Comparison of ENCODE assay signal across 17 cellular contexts in genomic region chr1:184465489-184466146, GRCh38.
DNase-seq lines count a peak whose midpoint lies in the region; ATAC-seq, FAIRE-seq and TF ChIP-seq lines count a peak whose summit lies in the region.
"Had no signal": no experiment of that assay in that cellular context is flagged by ENCODE, and none has a peak within 500 bp of the region (broad histone marks: within the 10 kb centered on the region; RNA-seq: fewer than 3 reads in every experiment).

No MANE protein-coding gene starts in this region.

- H3K4me1 ChIP-seq in Loucy (ENCODE audit: insufficient read depth, low read length, poor library complexity, severe bottlenecking) (no peaks in the 10 kb centered on the region), smooth muscle cell (ENCODE audit: low read depth) (no peaks in the 10 kb centered on the region)

- H3K9me3 ChIP-seq in Loucy (ENCODE audit: insufficient read depth, low read depth, low read length) (no peaks in the 10 kb centered on the region), smooth muscle cell (replicated peaks; ENCODE audit: low read depth) (no peaks in the 10 kb centered on the region)
- H3K9me3 ChIP-seq: vagina had no signal

- H3K36me3 ChIP-seq in Loucy (ENCODE audit: insufficient read depth, low read length) = no peaks in the 10 kb centered on the region
- H3K36me3 ChIP-seq in smooth muscle cell (ENCODE audit: low read depth) = no peaks in the 10 kb centered on the region
- H3K36me3 ChIP-seq: vagina had no signal

- ATAC-seq in effector memory CD8-positive, alpha-beta T cell (replicated peaks) = peak; percentile 62
- no peak for ATAC-seq in HG03432 (IDR thresholded peaks at IDR 0.05; ENCODE audit: unreplicated experiment)
- ATAC-seq: activated CD8-positive, alpha-beta memory T cell treated with anti-CD3 and anti-CD28 coated beads, Interleukin-2, amount 10 ng/mL, durations not matched to agents 7 days and 5 days had no signal

- peaks cover 2 to 44% of the 10 kb centered on the region in 2 donors for H3K4me1 Mint-ChIP-seq in effector memory CD8-positive, alpha-beta T cell (ENCODE audit: low read depth in 2 of 2)
- H3K4me1 Mint-ChIP-seq in immature natural killer cell = peaks cover 54 to 87% of the 10 kb centered on the region in 2 donors
- H3K4me1 Mint-ChIP-seq: activated CD8-positive, alpha-beta memory T cell treated with anti-CD3 and anti-CD28 coated beads, Interleukin-2, amount 10 ng/mL, durations not matched to agents 7 days and 5 days; memory B cell had no signal

- no peak overlapping the region for H3K27ac ChIP-seq in smooth muscle cell (ENCODE audit: low read depth)
- H3K27ac ChIP-seq: vagina had no signal

- H3K4me3 ChIP-seq in Loucy (ENCODE audit: low read length, poor library complexity, severe bottlenecking) (no peak overlapping the region), smooth muscle cell (no peak overlapping the region)
- H3K4me3 ChIP-seq: vagina had no signal

- TF ChIP-seq POLR2A in GM12892 (IDR thresholded peaks at IDR 0.05; ENCODE audit: low read depth, low read length) = no peak

- H3K9me2 ChIP-seq in Loucy (replicated peaks; ENCODE audit: low read depth, low read length) = no peaks in the 10 kb centered on the region

- H3K9ac ChIP-seq in Loucy (ENCODE audit: low read depth, low read length, poor library complexity, severe bottlenecking) (no peak overlapping the region), smooth muscle cell (ENCODE audit: low read depth) (no peak overlapping the region)

- H3K36me3 Mint-ChIP-seq in effector memory CD8-positive, alpha-beta T cell (ENCODE audit: insufficient read depth) = no peaks in the 10 kb centered on the region
- peaks cover 0 to 4% (median 0%) of the 10 kb centered on the region in 3 donors for H3K36me3 Mint-ChIP-seq in immature natural killer cell
- H3K36me3 Mint-ChIP-seq: activated CD8-positive, alpha-beta memory T cell treated with anti-CD3 and anti-CD28 coated beads, Interleukin-2, amount 10 ng/mL, durations not matched to agents 7 days and 5 days; memory B cell had no signal

- FAIRE-seq in GM12892 (lab: Jason Lieb, UNC) = no peak

- peak in 2 of 3 experiments; percentile 6 to 26 for DNase-seq in effector memory CD8-positive, alpha-beta T cell
- DNase-seq in immature natural killer cell = peak; percentile 50 to 65 (median 60)
- no peak for DNase-seq in smooth muscle cell (lab: John Stamatoyannopoulos, UW; ENCODE audit: unreplicated experiment)
- no peak for DNase-seq in GM12892 (ENCODE audit: insufficient read length)
- no peak for DNase-seq in NK-92 (lab: John Stamatoyannopoulos, UW; ENCODE audit: unreplicated experiment)
- DNase-seq: activated CD4-positive, CD25-positive, alpha-beta regulatory T cell; activated CD8-positive, alpha-beta memory T cell treated with anti-CD3 and anti-CD28 coated beads, Interleukin-2, amount 10 ng/mL, durations not matched to agents 7 days and 5 days; activated naive CD4-positive, alpha-beta T cell; Kasumi-1; NCI-H187 treated with DMSO at 0.1 percent for 48 hours; NCI-H526 treated with DMSO at 0.1 percent for 48 hours; nucleus accumbens had no signal

- TF ChIP-seq CTCF in Loucy (conservative IDR thresholded peaks at IDR 0.05; ENCODE audit: low read length) (peak; percentile 22), smooth muscle cell (IDR thresholded peaks at IDR 0.05; ENCODE audit: borderline replicate concordance, insufficient read depth, poor library complexity, severe bottlenecking) (peak; percentile 44)

- H3K4me2 ChIP-seq in Loucy (ENCODE audit: low read depth, low read length, poor library complexity, severe bottlenecking) (no peak overlapping the region), smooth muscle cell (no peak overlapping the region)

- no peak overlapping the region for H3K4me3 Mint-ChIP-seq in effector memory CD8-positive, alpha-beta T cell
- no peak overlapping the region for H3K4me3 Mint-ChIP-seq in immature natural killer cell
- H3K4me3 Mint-ChIP-seq: activated CD8-positive, alpha-beta memory T cell treated with anti-CD3 and anti-CD28 coated beads, Interleukin-2, amount 10 ng/mL, durations not matched to agents 7 days and 5 days; memory B cell; stimulated activated naive CD8-positive, alpha-beta T cell treated with anti-CD3 and anti-CD28 coated beads, Interleukin-15, Interleukin-2, amounts not matched to agents 100 ng/mL and 50 ng/mL, for 24 hours had no signal

- H3K27me3 ChIP-seq in Loucy (ENCODE audit: insufficient read depth, low read length, poor library complexity, severe bottlenecking) (no peaks in the 10 kb centered on the region), smooth muscle cell (ENCODE audit: low read depth) (no peaks in the 10 kb centered on the region)
- H3K27me3 ChIP-seq: vagina had no signal

- no peaks in the 10 kb centered on the region for H3F3A ChIP-seq in Loucy (ENCODE audit: low read depth)
- no peaks in the 10 kb centered on the region for H3F3A ChIP-seq in smooth muscle cell (ENCODE audit: low read depth)

- no peaks in the 10 kb centered on the region for H3K27me3 Mint-ChIP-seq in effector memory CD8-positive, alpha-beta T cell
- no peaks in the 10 kb centered on the region for H3K27me3 Mint-ChIP-seq in immature natural killer cell (ENCODE audit: low read depth in 3 of 3)

- 58% methylated on average over 7 of the region's 7 CpGs for WGBS in smooth muscle cell (ENCODE audit: low lambda C conversion rate)

- H3K79me2 ChIP-seq in Loucy (ENCODE audit: insufficient read depth, low read length) (no peaks in the 10 kb centered on the region), smooth muscle cell (ENCODE audit: low read depth) (peaks cover 25% of the 10 kb centered on the region)

- no peaks in the 10 kb centered on the region for H3K9me3 Mint-ChIP-seq in effector memory CD8-positive, alpha-beta T cell
- no peaks in the 10 kb centered on the region for H3K9me3 Mint-ChIP-seq in immature natural killer cell
- H3K9me3 Mint-ChIP-seq: stimulated activated naive CD8-positive, alpha-beta T cell treated with anti-CD3 and anti-CD28 coated beads, Interleukin-15, Interleukin-2, amounts not matched to agents 100 ng/mL and 50 ng/mL, for 24 hours had no signal

- no peak overlapping the region for H3K27ac Mint-ChIP-seq in effector memory CD8-positive, alpha-beta T cell
- peak overlapping the region; percentile 10 to 76 (median 42) for H3K27ac Mint-ChIP-seq in immature natural killer cell
- H3K27ac Mint-ChIP-seq: activated CD8-positive, alpha-beta memory T cell treated with anti-CD3 and anti-CD28 coated beads, Interleukin-2, amount 10 ng/mL, durations not matched to agents 7 days and 5 days; memory B cell; stimulated activated naive CD8-positive, alpha-beta T cell treated with anti-CD3 and anti-CD28 coated beads, Interleukin-15, Interleukin-2, amounts not matched to agents 100 ng/mL and 50 ng/mL, for 24 hours had no signal

- H4K20me1 ChIP-seq in Loucy (ENCODE audit: insufficient read depth, low read length, poor library complexity, severe bottlenecking) (no peaks in the 10 kb centered on the region), smooth muscle cell (ENCODE audit: low read depth) (peaks cover 25% of the 10 kb centered on the region)

- H2AFZ ChIP-seq in Loucy (ENCODE audit: low read length) (no peak overlapping the region), smooth muscle cell (ENCODE audit: low read depth) (no peak overlapping the region)

Comparison
In these comparisons a context has a peak if more than half of its experiments do, and no peak if none do; other contexts are left out.
1. DNase-seq: peak in effector memory CD8-positive, alpha-beta T cell (2 of 3) and immature natural killer cell (3 of 3); none in smooth muscle cell (single experiment), GM12892 (single experiment) and NK-92 (single experiment).
2. H3K27ac Mint-ChIP-seq: peak in immature natural killer cell (6 of 6); none in effector memory CD8-positive, alpha-beta T cell (0 of 2).